Comparison of ENCODE assay signal across 1 cellular context in the genomic region with DNA sequence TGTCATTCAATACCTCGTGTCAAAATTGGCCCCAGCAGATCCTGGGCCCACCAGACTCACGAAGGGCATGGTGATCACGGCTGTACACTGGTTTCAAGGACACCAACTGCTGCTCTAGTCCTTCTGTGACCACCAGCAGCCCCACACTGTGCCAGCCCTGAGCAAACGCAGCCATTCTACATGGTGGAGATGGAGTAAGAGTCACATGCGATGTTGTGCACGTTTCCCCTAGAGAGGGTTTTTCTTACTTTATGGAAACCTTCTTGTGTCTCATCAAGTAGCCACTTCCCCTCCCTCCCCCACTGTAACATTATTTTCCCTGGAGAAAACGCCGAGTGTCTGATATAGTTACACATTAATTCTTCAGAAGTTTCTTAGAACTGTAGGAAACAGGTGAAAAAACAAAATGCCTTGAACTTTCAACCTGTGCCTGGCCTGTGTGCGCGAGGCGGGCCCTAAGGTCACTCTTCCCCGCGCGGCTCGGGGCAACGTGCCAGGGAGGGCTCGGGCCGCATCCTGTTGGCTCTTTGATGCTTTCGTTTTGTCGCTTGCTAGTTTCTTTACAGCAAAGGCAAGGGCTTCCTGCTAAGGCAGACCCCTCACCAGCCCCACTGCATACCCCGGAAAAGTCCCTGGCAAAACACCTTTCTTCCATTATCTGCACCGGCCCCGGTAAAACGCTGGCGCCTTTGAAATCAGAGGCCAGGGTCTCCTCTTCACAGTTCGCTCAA.
TF ChIP-seq lines count a peak whose summit lies in the region.

No MANE protein-coding gene starts in this region.

TF ChIP-seq in HepG2, 621 proteins besides CTCF, POLR2A, EP300 and RAD21 (continued from another document and continues in another):
- TF ChIP-seq, protein P1, sequence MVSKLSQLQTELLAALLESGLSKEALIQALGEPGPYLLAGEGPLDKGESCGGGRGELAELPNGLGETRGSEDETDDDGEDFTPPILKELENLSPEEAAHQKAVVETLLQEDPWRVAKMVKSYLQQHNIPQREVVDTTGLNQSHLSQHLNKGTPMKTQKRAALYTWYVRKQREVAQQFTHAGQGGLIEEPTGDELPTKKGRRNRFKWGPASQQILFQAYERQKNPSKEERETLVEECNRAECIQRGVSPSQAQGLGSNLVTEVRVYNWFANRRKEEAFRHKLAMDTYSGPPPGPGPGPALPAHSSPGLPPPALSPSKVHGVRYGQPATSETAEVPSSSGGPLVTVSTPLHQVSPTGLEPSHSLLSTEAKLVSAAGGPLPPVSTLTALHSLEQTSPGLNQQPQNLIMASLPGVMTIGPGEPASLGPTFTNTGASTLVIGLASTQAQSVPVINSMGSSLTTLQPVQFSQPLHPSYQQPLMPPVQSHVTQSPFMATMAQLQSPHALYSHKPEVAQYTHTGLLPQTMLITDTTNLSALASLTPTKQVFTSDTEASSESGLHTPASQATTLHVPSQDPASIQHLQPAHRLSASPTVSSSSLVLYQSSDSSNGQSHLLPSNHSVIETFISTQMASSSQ (IDR thresholded peaks at IDR 0.05; ENCODE audit: low read depth) = peak; percentile 79
- TF ChIP-seq, protein P1 (CRISPR knock-in tag; IDR thresholded peaks at IDR 0.05; ENCODE audit: borderline replicate concordance) = peak; percentile 83; the same call in 1 of the 2 replicates
- TF ChIP-seq DNMT1 (CRISPR knock-in tag; IDR thresholded peaks at IDR 0.05) = 0 out of 2 replicates have a peak, but pooled peaks have one; percentile 16
- peak; percentile 58; the same call in 1 of the 2 replicates for TF ChIP-seq HMG20A (CRISPR knock-in tag; IDR thresholded peaks at IDR 0.05; ENCODE audit: borderline replicate concordance)
- TF ChIP-seq, protein P2, sequence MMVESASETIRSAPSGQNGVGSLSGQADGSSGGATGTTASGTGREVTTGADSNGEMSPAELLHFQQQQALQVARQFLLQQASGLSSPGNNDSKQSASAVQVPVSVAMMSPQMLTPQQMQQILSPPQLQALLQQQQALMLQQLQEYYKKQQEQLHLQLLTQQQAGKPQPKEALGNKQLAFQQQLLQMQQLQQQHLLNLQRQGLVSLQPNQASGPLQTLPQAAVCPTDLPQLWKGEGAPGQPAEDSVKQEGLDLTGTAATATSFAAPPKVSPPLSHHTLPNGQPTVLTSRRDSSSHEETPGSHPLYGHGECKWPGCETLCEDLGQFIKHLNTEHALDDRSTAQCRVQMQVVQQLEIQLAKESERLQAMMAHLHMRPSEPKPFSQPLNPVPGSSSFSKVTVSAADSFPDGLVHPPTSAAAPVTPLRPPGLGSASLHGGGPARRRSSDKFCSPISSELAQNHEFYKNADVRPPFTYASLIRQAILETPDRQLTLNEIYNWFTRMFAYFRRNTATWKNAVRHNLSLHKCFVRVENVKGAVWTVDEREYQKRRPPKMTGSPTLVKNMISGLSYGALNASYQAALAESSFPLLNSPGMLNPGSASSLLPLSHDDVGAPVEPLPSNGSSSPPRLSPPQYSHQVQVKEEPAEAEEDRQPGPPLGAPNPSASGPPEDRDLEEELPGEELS (CRISPR knock-in tag; IDR thresholded peaks at IDR 0.05) = peak; percentile 67
- TF ChIP-seq, protein P3, sequence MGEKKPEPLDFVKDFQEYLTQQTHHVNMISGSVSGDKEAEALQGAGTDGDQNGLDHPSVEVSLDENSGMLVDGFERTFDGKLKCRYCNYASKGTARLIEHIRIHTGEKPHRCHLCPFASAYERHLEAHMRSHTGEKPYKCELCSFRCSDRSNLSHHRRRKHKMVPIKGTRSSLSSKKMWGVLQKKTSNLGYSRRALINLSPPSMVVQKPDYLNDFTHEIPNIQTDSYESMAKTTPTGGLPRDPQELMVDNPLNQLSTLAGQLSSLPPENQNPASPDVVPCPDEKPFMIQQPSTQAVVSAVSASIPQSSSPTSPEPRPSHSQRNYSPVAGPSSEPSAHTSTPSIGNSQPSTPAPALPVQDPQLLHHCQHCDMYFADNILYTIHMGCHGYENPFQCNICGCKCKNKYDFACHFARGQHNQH (CRISPR knock-in tag; IDR thresholded peaks at IDR 0.05) = peak; percentile 68; the same call in 1 of the 2 replicates
- TF ChIP-seq POLR2G (IDR thresholded peaks at IDR 0.05; ENCODE audit: low read depth, low read length) = no peak
- peak; percentile 76 for TF ChIP-seq MED1 (CRISPR knock-in tag; IDR thresholded peaks at IDR 0.05)
- TF ChIP-seq, protein P4, sequence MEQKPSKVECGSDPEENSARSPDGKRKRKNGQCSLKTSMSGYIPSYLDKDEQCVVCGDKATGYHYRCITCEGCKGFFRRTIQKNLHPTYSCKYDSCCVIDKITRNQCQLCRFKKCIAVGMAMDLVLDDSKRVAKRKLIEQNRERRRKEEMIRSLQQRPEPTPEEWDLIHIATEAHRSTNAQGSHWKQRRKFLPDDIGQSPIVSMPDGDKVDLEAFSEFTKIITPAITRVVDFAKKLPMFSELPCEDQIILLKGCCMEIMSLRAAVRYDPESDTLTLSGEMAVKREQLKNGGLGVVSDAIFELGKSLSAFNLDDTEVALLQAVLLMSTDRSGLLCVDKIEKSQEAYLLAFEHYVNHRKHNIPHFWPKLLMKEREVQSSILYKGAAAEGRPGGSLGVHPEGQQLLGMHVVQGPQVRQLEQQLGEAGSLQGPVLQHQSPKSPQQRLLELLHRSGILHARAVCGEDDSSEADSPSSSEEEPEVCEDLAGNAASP (CRISPR knock-in tag; IDR thresholded peaks at IDR 0.05; ENCODE audit: borderline replicate concordance) = peak; percentile 36; the same call in 1 of the 2 replicates
- TF ChIP-seq CHD4 (IDR thresholded peaks at IDR 0.05; ENCODE audit: borderline replicate concordance, low read length) = no peak
- peak; percentile 69 for TF ChIP-seq ZBTB7B (CRISPR knock-in tag; IDR thresholded peaks at IDR 0.05)
- TF ChIP-seq, protein P5, sequence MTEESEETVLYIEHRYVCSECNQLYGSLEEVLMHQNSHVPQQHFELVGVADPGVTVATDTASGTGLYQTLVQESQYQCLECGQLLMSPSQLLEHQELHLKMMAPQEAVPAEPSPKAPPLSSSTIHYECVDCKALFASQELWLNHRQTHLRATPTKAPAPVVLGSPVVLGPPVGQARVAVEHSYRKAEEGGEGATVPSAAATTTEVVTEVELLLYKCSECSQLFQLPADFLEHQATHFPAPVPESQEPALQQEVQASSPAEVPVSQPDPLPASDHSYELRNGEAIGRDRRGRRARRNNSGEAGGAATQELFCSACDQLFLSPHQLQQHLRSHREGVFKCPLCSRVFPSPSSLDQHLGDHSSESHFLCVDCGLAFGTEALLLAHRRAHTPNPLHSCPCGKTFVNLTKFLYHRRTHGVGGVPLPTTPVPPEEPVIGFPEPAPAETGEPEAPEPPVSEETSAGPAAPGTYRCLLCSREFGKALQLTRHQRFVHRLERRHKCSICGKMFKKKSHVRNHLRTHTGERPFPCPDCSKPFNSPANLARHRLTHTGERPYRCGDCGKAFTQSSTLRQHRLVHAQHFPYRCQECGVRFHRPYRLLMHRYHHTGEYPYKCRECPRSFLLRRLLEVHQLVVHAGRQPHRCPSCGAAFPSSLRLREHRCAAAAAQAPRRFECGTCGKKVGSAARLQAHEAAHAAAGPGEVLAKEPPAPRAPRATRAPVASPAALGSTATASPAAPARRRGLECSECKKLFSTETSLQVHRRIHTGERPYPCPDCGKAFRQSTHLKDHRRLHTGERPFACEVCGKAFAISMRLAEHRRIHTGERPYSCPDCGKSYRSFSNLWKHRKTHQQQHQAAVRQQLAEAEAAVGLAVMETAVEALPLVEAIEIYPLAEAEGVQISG (CRISPR knock-in tag; IDR thresholded peaks at IDR 0.05) = peak; percentile 52
- TF ChIP-seq KDM3A (CRISPR knock-in tag; IDR thresholded peaks at IDR 0.05; ENCODE audit: low read depth) = 0 out of 2 replicates have a peak, but pooled peaks have one; percentile 46
- TF ChIP-seq, protein P6, sequence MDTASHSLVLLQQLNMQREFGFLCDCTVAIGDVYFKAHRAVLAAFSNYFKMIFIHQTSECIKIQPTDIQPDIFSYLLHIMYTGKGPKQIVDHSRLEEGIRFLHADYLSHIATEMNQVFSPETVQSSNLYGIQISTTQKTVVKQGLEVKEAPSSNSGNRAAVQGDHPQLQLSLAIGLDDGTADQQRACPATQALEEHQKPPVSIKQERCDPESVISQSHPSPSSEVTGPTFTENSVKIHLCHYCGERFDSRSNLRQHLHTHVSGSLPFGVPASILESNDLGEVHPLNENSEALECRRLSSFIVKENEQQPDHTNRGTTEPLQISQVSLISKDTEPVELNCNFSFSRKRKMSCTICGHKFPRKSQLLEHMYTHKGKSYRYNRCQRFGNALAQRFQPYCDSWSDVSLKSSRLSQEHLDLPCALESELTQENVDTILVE (CRISPR knock-in tag; IDR thresholded peaks at IDR 0.05) = 0 out of 2 replicates have a peak, but pooled peaks have one; percentile 39
- TF ChIP-seq ZNF709 (CRISPR knock-in tag; IDR thresholded peaks at IDR 0.05) = 0 out of 2 replicates have a peak, but pooled peaks have one; percentile 64
- peak; percentile 92 for TF ChIP-seq SALL1 (CRISPR knock-in tag; IDR thresholded peaks at IDR 0.05)
- TF ChIP-seq TAF15 (IDR thresholded peaks at IDR 0.05; ENCODE audit: low read depth, low read length, poor library complexity, severe bottlenecking) = no peak
- TF ChIP-seq ZNF7 (CRISPR knock-in tag; IDR thresholded peaks at IDR 0.05) = no peak
- peak; percentile 50; the same call in 1 of the 2 replicates for TF ChIP-seq ZFY (CRISPR knock-in tag; IDR thresholded peaks at IDR 0.05)
- peak; percentile 60; the same call in 1 of the 2 replicates for TF ChIP-seq ZNF724P (CRISPR knock-in tag; IDR thresholded peaks at IDR 0.05; ENCODE audit: borderline replicate concordance)
- TF ChIP-seq, protein P7, sequence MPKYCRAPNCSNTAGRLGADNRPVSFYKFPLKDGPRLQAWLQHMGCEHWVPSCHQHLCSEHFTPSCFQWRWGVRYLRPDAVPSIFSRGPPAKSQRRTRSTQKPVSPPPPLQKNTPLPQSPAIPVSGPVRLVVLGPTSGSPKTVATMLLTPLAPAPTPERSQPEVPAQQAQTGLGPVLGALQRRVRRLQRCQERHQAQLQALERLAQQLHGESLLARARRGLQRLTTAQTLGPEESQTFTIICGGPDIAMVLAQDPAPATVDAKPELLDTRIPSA (CRISPR knock-in tag; IDR thresholded peaks at IDR 0.05; ENCODE audit: borderline replicate concordance) = no peak
- TF ChIP-seq, protein P8, sequence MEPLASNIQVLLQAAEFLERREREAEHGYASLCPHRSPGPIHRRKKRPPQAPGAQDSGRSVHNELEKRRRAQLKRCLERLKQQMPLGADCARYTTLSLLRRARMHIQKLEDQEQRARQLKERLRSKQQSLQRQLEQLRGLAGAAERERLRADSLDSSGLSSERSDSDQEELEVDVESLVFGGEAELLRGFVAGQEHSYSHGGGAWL (CRISPR knock-in tag; IDR thresholded peaks at IDR 0.05) = no peak
- peak; percentile 65; the same call in 1 of the 2 replicates for TF ChIP-seq NFIC (IDR thresholded peaks at IDR 0.05; ENCODE audit: low read length)
- TF ChIP-seq, protein P9, sequence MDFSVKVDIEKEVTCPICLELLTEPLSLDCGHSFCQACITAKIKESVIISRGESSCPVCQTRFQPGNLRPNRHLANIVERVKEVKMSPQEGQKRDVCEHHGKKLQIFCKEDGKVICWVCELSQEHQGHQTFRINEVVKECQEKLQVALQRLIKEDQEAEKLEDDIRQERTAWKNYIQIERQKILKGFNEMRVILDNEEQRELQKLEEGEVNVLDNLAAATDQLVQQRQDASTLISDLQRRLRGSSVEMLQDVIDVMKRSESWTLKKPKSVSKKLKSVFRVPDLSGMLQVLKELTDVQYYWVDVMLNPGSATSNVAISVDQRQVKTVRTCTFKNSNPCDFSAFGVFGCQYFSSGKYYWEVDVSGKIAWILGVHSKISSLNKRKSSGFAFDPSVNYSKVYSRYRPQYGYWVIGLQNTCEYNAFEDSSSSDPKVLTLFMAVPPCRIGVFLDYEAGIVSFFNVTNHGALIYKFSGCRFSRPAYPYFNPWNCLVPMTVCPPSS (IDR thresholded peaks at IDR 0.05) = no peak
- TF ChIP-seq TOE1 (CRISPR knock-in tag; IDR thresholded peaks at IDR 0.05) = no peak
- TF ChIP-seq KDM2A (CRISPR knock-in tag; IDR thresholded peaks at IDR 0.05; ENCODE audit: borderline replicate concordance, low read depth) = peak; percentile 54
- TF ChIP-seq, protein P10, sequence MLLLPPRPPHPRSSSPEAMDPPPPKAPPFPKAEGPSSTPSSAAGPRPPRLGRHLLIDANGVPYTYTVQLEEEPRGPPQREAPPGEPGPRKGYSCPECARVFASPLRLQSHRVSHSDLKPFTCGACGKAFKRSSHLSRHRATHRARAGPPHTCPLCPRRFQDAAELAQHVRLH (CRISPR knock-in tag; IDR thresholded peaks at IDR 0.05; ENCODE audit: borderline replicate concordance, low read depth) = peak; percentile 38; the same call in 1 of the 2 replicates
- TF ChIP-seq, protein P11, sequence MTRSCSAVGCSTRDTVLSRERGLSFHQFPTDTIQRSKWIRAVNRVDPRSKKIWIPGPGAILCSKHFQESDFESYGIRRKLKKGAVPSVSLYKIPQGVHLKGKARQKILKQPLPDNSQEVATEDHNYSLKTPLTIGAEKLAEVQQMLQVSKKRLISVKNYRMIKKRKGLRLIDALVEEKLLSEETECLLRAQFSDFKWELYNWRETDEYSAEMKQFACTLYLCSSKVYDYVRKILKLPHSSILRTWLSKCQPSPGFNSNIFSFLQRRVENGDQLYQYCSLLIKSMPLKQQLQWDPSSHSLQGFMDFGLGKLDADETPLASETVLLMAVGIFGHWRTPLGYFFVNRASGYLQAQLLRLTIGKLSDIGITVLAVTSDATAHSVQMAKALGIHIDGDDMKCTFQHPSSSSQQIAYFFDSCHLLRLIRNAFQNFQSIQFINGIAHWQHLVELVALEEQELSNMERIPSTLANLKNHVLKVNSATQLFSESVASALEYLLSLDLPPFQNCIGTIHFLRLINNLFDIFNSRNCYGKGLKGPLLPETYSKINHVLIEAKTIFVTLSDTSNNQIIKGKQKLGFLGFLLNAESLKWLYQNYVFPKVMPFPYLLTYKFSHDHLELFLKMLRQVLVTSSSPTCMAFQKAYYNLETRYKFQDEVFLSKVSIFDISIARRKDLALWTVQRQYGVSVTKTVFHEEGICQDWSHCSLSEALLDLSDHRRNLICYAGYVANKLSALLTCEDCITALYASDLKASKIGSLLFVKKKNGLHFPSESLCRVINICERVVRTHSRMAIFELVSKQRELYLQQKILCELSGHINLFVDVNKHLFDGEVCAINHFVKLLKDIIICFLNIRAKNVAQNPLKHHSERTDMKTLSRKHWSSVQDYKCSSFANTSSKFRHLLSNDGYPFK (CRISPR knock-in tag; IDR thresholded peaks at IDR 0.05; ENCODE audit: borderline replicate concordance) = peak; percentile 7; the same call in 1 of the 2 replicates
